ENCODE assay signal across 19 cellular contexts in the genomic region with DNA sequence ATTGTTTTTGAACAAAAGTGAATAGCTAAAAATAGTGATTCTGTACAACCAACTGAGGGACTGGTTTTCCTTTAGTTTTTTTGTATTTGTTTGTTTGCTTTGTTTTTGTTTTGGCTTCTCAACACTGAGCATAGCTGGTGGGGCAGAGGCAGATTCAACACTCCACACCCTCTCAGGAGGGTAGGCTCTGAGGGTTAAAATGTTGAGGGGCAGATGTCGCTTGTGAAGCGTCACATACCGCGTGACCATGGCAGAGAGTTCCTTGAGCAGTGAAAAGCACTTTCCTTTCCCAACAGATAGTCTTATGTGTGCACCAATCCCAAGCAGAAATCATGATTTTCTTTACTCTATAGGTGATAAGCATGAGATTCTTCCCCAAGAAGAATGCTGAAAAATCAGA.
"Had no signal": no experiment of that assay in that cellular context is flagged by ENCODE, and none has a peak within 500 bp of the region (broad histone marks: within the 10 kb centered on the region; RNA-seq: fewer than 3 reads in every experiment).

No MANE protein-coding gene starts in this region.

- H3K4me3 ChIP-seq: lower lobe of right lung had no signal

- H3K4me1 ChIP-seq: lower lobe of right lung had no signal

- DNase-seq: activated CD4-positive, alpha-beta T cell treated with anti-CD3 and anti-CD28 coated beads for 36 hours; activated CD4-positive, alpha-beta T cell treated with anti-CD3 and anti-CD28 coated beads, Interleukin-2, amount 50 U/mL, for 48 hours; activated CD8-positive, alpha-beta memory T cell treated with anti-CD3 and anti-CD28 coated beads, Interleukin-2, amount 50 U/mL, for 48 hours; activated naive CD4-positive, alpha-beta T cell treated with anti-CD3 and anti-CD28 coated beads for 36 hours; activated naive CD8-positive, alpha-beta T cell treated with anti-CD3 and anti-CD28 coated beads, Interleukin-2, amount 10 ng/mL, durations not matched to agents 7 days and 5 days; activated T-cell treated with anti-CD3 and anti-CD28 coated beads, Interleukin-2, amount 50 U/mL, for 48 hours; amniotic stem cell; cerebellar nuclear complex; effector CD4-positive, alpha-beta T cell; erythroblast; foreskin fibroblast; lower lobe of right lung; naive thymus-derived CD8-positive, alpha-beta T cell; occipital lobe; retina; stimulated activated CD4-positive, alpha-beta T cell treated with anti-CD3 and anti-CD28 coated beads, Interleukin-4, amount 100 ng/mL, for 24 hours; stimulated activated naive CD8-positive, alpha-beta T cell treated with anti-CD3 and anti-CD28 coated beads, Interleukin-15, Interleukin-2, amounts not matched to agents 100 U/mL and 50 U/mL, for 24 hours; T-cell had no signal

- H3K9me3 ChIP-seq: lower lobe of right lung had no signal

- H3K36me3 Mint-ChIP-seq: activated naive CD8-positive, alpha-beta T cell treated with anti-CD3 and anti-CD28 coated beads, Interleukin-2, amount 10 ng/mL, durations not matched to agents 7 days and 5 days; naive thymus-derived CD8-positive, alpha-beta T cell; T-cell had no signal

- H3K4me1 Mint-ChIP-seq: activated naive CD8-positive, alpha-beta T cell treated with anti-CD3 and anti-CD28 coated beads, Interleukin-2, amount 10 ng/mL, durations not matched to agents 7 days and 5 days had no signal

- H3K36me3 ChIP-seq: lower lobe of right lung had no signal

- H3K4me3 Mint-ChIP-seq: activated CD4-positive, alpha-beta T cell treated with anti-CD3 and anti-CD28 coated beads for 36 hours; activated naive CD4-positive, alpha-beta T cell treated with anti-CD3 and anti-CD28 coated beads for 36 hours; activated naive CD8-positive, alpha-beta T cell treated with anti-CD3 and anti-CD28 coated beads, Interleukin-2, amount 10 ng/mL, durations not matched to agents 7 days and 5 days; naive thymus-derived CD8-positive, alpha-beta T cell; T-cell had no signal

- H3K27ac Mint-ChIP-seq: activated CD4-positive, alpha-beta T cell treated with anti-CD3 and anti-CD28 coated beads for 36 hours; activated naive CD4-positive, alpha-beta T cell treated with anti-CD3 and anti-CD28 coated beads for 36 hours; activated naive CD8-positive, alpha-beta T cell treated with anti-CD3 and anti-CD28 coated beads, Interleukin-2, amount 10 ng/mL, durations not matched to agents 7 days and 5 days; naive thymus-derived CD8-positive, alpha-beta T cell; progenitor cell of endocrine pancreas; T-cell had no signal

- H3K27me3 Mint-ChIP-seq: progenitor cell of endocrine pancreas had no signal

- H3K27ac ChIP-seq: lower lobe of right lung had no signal

- H3K9me3 Mint-ChIP-seq: activated naive CD4-positive, alpha-beta T cell treated with anti-CD3 and anti-CD28 coated beads for 36 hours; activated naive CD8-positive, alpha-beta T cell treated with anti-CD3 and anti-CD28 coated beads, Interleukin-2, amount 10 ng/mL, durations not matched to agents 7 days and 5 days; naive thymus-derived CD8-positive, alpha-beta T cell; T-cell had no signal
